15 cellular contexts compared by ENCODE assay signal in genomic region chr10:76001019-76001418, GRCh38.
DNase-seq lines count a peak whose midpoint lies in the region; ATAC-seq and TF ChIP-seq lines count a peak whose summit lies in the region.
"Had no signal": no experiment of that assay in that cellular context is flagged by ENCODE, and none has a peak within 500 bp of the region (broad histone marks: within the 10 kb centered on the region; RNA-seq: fewer than 3 reads in every experiment).

No MANE protein-coding gene starts in this region.

- H3K4me1 ChIP-seq in GM23248 (ENCODE audit: insufficient read depth), result no peaks in the 10 kb centered on the region
- H3K4me1 ChIP-seq: A549, Caco-2 had no signal

- H3K9ac ChIP-seq in GM23248, result no peak overlapping the region
- H3K9ac ChIP-seq in neural cell (ENCODE audit: low read length), result peak overlapping the region; percentile 62

- in situ Hi-C loops in GM23248 (cut with MboI), result no loop called here

- H3K27me3 ChIP-seq in GM23248 (replicated peaks; ENCODE audit: insufficient read depth) (peaks cover 16% of the 10 kb centered on the region; the same call in 1 of the 2 replicates), neural cell (ENCODE audit: insufficient read depth, low read depth, low read length) (no peaks in the 10 kb centered on the region)

- no peak overlapping the region for H3K4me3 ChIP-seq in GM23248
- no peak overlapping the region for H3K4me3 ChIP-seq in neural cell (ENCODE audit: low read length)
- H3K4me3 ChIP-seq: A549 had no signal

- H3F3A ChIP-seq in GM23248 (ENCODE audit: insufficient read depth), result no peaks in the 10 kb centered on the region
- peaks cover 18% of the 10 kb centered on the region for H3F3A ChIP-seq in neural cell (ENCODE audit: insufficient read depth, low read length, poor library complexity, severe bottlenecking)

- H3K9me3 ChIP-seq in GM23248 (ENCODE audit: low read depth) (no peaks in the 10 kb centered on the region), neural cell (ENCODE audit: low read length) (no peaks in the 10 kb centered on the region)
- H3K9me3 ChIP-seq: A549, Caco-2 had no signal

- H3K4me2 ChIP-seq in GM23248 (ENCODE audit: unreplicated experiment) (no peak overlapping the region), neural cell (ENCODE audit: low read length) (no peak overlapping the region)
- H3K4me2 ChIP-seq: A549 had no signal

- no peaks in the 10 kb centered on the region for H3K79me2 ChIP-seq in GM23248 (ENCODE audit: insufficient read depth)
- H3K79me2 ChIP-seq in neural cell (replicated peaks; ENCODE audit: insufficient read depth, low read length), result no peaks in the 10 kb centered on the region

- H3K9me2 ChIP-seq in GM23248 (ENCODE audit: insufficient read depth) (no peaks in the 10 kb centered on the region), neural cell (ENCODE audit: insufficient read depth, low read length) (no peaks in the 10 kb centered on the region)

- 69 to 70% methylated on average over 4 of the region's 4 CpGs for WGBS in GM23248 (ENCODE audit: low coverage in 1 of 2, low lambda C conversion rate in 2 of 2, missing lambda C conversion rate in 2 of 2), 2 experiments

- TF ChIP-seq RAD21 in neural cell (conservative IDR thresholded peaks at IDR 0.05), result no peak

- peak; percentile 6 for DNase-seq in GM23248
- DNase-seq in astrocyte of the hippocampus (ENCODE audit: low read depth, low spot score), result peak; percentile 34
- peak; percentile 16 for DNase-seq in dermis blood vessel endothelial cell
- no peak for DNase-seq in NCI-H2171 (lab: John Stamatoyannopoulos, UW)
- DNase-seq in activated naive CD4-positive, alpha-beta T cell treated with Interleukin-2 at 50 U/mL for 16 hours, result no peak
- no peak for DNase-seq in A172 (ENCODE audit: low spot score)
- DNase-seq: Caco-2; CD8-positive, alpha-beta memory T cell; EL; H7; HFFc6; KG1 had no signal

- H2AFZ ChIP-seq in GM23248, result no peak overlapping the region
- H2AFZ ChIP-seq in neural cell (ENCODE audit: low read depth, low read length), result no peak overlapping the region

- H4K20me1 ChIP-seq in GM23248 (ENCODE audit: insufficient read depth) (no peaks in the 10 kb centered on the region), neural cell (ENCODE audit: insufficient read depth) (no peaks in the 10 kb centered on the region)

- no peak for TF ChIP-seq CTCF in neural cell (IDR thresholded peaks at IDR 0.05; ENCODE audit: poor library complexity, severe bottlenecking)

- H3K36me3 ChIP-seq in GM23248 (ENCODE audit: low read depth), result no peaks in the 10 kb centered on the region
- H3K36me3 ChIP-seq in neural cell (ENCODE audit: insufficient read depth, low read length), result no peaks in the 10 kb centered on the region

- no peak for TF ChIP-seq EP300 in neural cell (conservative IDR thresholded peaks at IDR 0.05; ENCODE audit: poor library complexity, severe bottlenecking)

- ATAC-seq in GM21737 (IDR thresholded peaks at IDR 0.05; ENCODE audit: unreplicated experiment), result no peak
- ATAC-seq: A549 had no signal

- no peak overlapping the region for H3K27ac ChIP-seq in GM23248
- H3K27ac ChIP-seq in neural cell (ENCODE audit: low read length), result peak overlapping the region; percentile 94
- H3K27ac ChIP-seq: A549 had no signal

TF ChIP-seq in neural cell, 6 proteins besides CTCF, POLR2A, EP300 and RAD21:
- TF ChIP-seq POLR2AphosphoS5 (IDR thresholded peaks at IDR 0.05), result no peak
- TF ChIP-seq SMC3 (conservative IDR thresholded peaks at IDR 0.05; ENCODE audit: poor library complexity), result no peak
- no peak for TF ChIP-seq REST (IDR thresholded peaks at IDR 0.05; ENCODE audit: borderline replicate concordance)
- TF ChIP-seq TAF1 (IDR thresholded peaks at IDR 0.05; ENCODE audit: low read depth), result no peak
- TF ChIP-seq MXI1 (conservative IDR thresholded peaks at IDR 0.05; ENCODE audit: poor library complexity, severe bottlenecking), result no peak
- TF ChIP-seq EZH2 (IDR thresholded peaks at IDR 0.05; ENCODE audit: borderline replicate concordance, insufficient read depth, low read length, poor library complexity, severe bottlenecking), result no peak
TF ChIP-seq in neural cell: peak in this region for 0.

Comparison
In these comparisons a context has a peak if more than half of its experiments do, and no peak if none do; other contexts are left out.
1. DNase-seq: peak in GM23248 (single experiment), astrocyte of the hippocampus (single experiment) and dermis blood vessel endothelial cell (single experiment); none in NCI-H2171 (single experiment), activated naive CD4-positive, alpha-beta T cell treated with Interleukin-2 at 50 U/mL for 16 hours (single experiment) and A172 (single experiment).